ENCODE assay signal across 19 cellular contexts in genomic region chr6:113050010-113050893, GRCh38.
DNase-seq lines count a peak whose midpoint lies in the region; ATAC-seq and TF ChIP-seq lines count a peak whose summit lies in the region.
"Had no signal": no experiment of that assay in that cellular context is flagged by ENCODE, and none has a peak within 500 bp of the region (broad histone marks: within the 10 kb centered on the region; RNA-seq: fewer than 3 reads in every experiment).

No MANE protein-coding gene starts in this region.

- no peak overlapping the region for H3K9ac ChIP-seq in mammary epithelial cell (ENCODE audit: insufficient read depth, low read length)
- H3K9ac ChIP-seq: KMS-11 had no signal

- POLR2A ChIA-PET in naive thymus-derived CD8-positive, alpha-beta T cell (lab: Charles Lee) = no interaction called here

- no peaks in the 10 kb centered on the region for H3K4me1 Mint-ChIP-seq in naive thymus-derived CD8-positive, alpha-beta T cell

- no peak overlapping the region for H3K4me3 Mint-ChIP-seq in naive thymus-derived CD8-positive, alpha-beta T cell
- H3K4me3 Mint-ChIP-seq: stimulated activated memory B cell treated with anti-CD40 and anti-IgM and Interleukin-4, amounts not matched to agents 10 μg/mL and 1 μg/mL and 100 μg/mL, for 72 hours had no signal

- CTCF ChIA-PET in mammary epithelial cell (lab: Charles Lee; ENCODE audit: low non-redundant PET) = no interaction called here

- dilution Hi-C loops in mammary epithelial cell (cut with HindIII; ENCODE audit: low sequenced_read_pairs) = no loop called here

- H3K4me3 ChIP-seq in MG63 (no peak overlapping the region), mammary epithelial cell (replicated peaks in 1 of 3; ENCODE audit: insufficient read depth in 1 of 3, low read depth in 2 of 3, low read length in 3 of 3) (peak overlapping the region in 1 of 3 experiments; percentile 17), dorsolateral prefrontal cortex (no peak overlapping the region)
- H3K4me3 ChIP-seq: body of pancreas had no signal

- H3K36me3 ChIP-seq in MG63 (no peaks in the 10 kb centered on the region), mammary epithelial cell (ENCODE audit: insufficient read depth, low read length) (no peaks in the 10 kb centered on the region)

- H3K27me3 ChIP-seq in MG63 = no peaks in the 10 kb centered on the region
- no peaks in the 10 kb centered on the region for H3K27me3 ChIP-seq in mammary epithelial cell (ENCODE audit: insufficient read depth, low read length)
- H3K27me3 ChIP-seq in dorsolateral prefrontal cortex = no peaks in the 10 kb centered on the region
- H3K27me3 ChIP-seq: body of pancreas had no signal

- H3K79me2 ChIP-seq in mammary epithelial cell (ENCODE audit: insufficient read depth, low read length) = no peaks in the 10 kb centered on the region

- no peaks in the 10 kb centered on the region for H3K36me3 Mint-ChIP-seq in naive thymus-derived CD8-positive, alpha-beta T cell
- H3K36me3 Mint-ChIP-seq: stimulated activated memory B cell treated with anti-CD40 and anti-IgM and Interleukin-4, amounts not matched to agents 10 μg/mL and 1 μg/mL and 100 μg/mL, for 72 hours had no signal

- BruUV-seq in mammary epithelial cell (replicated peaks; lab: Mats Ljungman, UMichigan) = no TSS peak

- DNase-seq in DMS153 treated with DMSO at 0.1 percent for 48 hours (lab: John Stamatoyannopoulos, UW; ENCODE audit: unreplicated experiment) = peak; percentile 31
- peak; percentile 47 for DNase-seq in MG63
- peak; percentile 46 for DNase-seq in mammary epithelial cell
- DNase-seq in lung microvascular endothelial cell (ENCODE audit: low read depth in 2 of 2) = peak; percentile 76 to 94
- DNase-seq in NCI-H1105 (lab: John Stamatoyannopoulos, UW) = no peak
- DNase-seq in dorsolateral prefrontal cortex = no peak
- DNase-seq in NCI-H128 (lab: John Stamatoyannopoulos, UW; ENCODE audit: unreplicated experiment) = no peak
- no peak for DNase-seq in naive thymus-derived CD8-positive, alpha-beta T cell
- DNase-seq: activated T-cell treated with anti-CD3 and anti-CD28 coated beads for 4 hours; body of pancreas; C1 segment of cervical spinal cord; GOT3; NCI-H2171 treated with DMSO at 0.1 percent for 48 hours; occipital lobe; stimulated activated CD4-positive, alpha-beta T cell treated with anti-CD3 and anti-CD28 coated beads, Interleukin-1b, Interleukin-23, amount 100 ng/mL, for 48 hours had no signal

- peaks cover 5% of the 10 kb centered on the region for H3K4me1 ChIP-seq in mammary epithelial cell (ENCODE audit: insufficient read depth, low read length)
- H3K4me1 ChIP-seq: body of pancreas had no signal

- peak overlapping the region; percentile 78 for H3K4me2 ChIP-seq in mammary epithelial cell (ENCODE audit: insufficient read depth, low read depth, low read length)
- H3K4me2 ChIP-seq: KMS-11 had no signal

- H4K20me1 ChIP-seq in mammary epithelial cell (ENCODE audit: insufficient read depth, low read length) = no peaks in the 10 kb centered on the region

- intact Hi-C loops in mammary epithelial cell (cut with micrococcal nuclease) = no loop called here
- intact Hi-C loops in dorsolateral prefrontal cortex (cut with DNase I) = no loop called here

- H3K9me3 ChIP-seq in MG63 = peaks cover 2% of the 10 kb centered on the region; the same call in 1 of the 2 replicates
- no peaks in the 10 kb centered on the region for H3K9me3 ChIP-seq in mammary epithelial cell (replicated peaks; ENCODE audit: insufficient read depth, low read length)
- H3K9me3 ChIP-seq: body of pancreas had no signal

- peak overlapping the region; percentile 66 for H2AFZ ChIP-seq in mammary epithelial cell (ENCODE audit: low read depth, low read length)

- peaks cover 0 to 12% (median 3%) of the 10 kb centered on the region in 9 donors for H3K9me3 Mint-ChIP-seq in naive thymus-derived CD8-positive, alpha-beta T cell
- H3K9me3 Mint-ChIP-seq: stimulated activated memory B cell treated with anti-CD40 and anti-IgM and Interleukin-4, amounts not matched to agents 10 μg/mL and 1 μg/mL and 100 μg/mL, for 72 hours had no signal

- H3K27ac ChIP-seq in mammary epithelial cell (ENCODE audit: insufficient read depth, low read depth, low read length) (peak overlapping the region; percentile 18), dorsolateral prefrontal cortex (no peak overlapping the region)
- H3K27ac ChIP-seq: body of pancreas, KMS-11, RWPE1 had no signal

- 48% methylated on average over 7 of the region's 7 CpGs for WGBS in mammary epithelial cell (ENCODE audit: low coverage, missing lambda C conversion rate)

- H3K27ac Mint-ChIP-seq in naive thymus-derived CD8-positive, alpha-beta T cell = no peak overlapping the region
- H3K27ac Mint-ChIP-seq: stimulated activated memory B cell treated with anti-CD40 and anti-IgM and Interleukin-4, amounts not matched to agents 10 μg/mL and 1 μg/mL and 100 μg/mL, for 72 hours had no signal

- no peak for TF ChIP-seq CTCF in mammary epithelial cell (conservative IDR thresholded peaks at IDR 0.05 in 1 of 2, IDR thresholded peaks at IDR 0.05 in 1 of 2; ENCODE audit: extremely low read depth in 1 of 2, insufficient read depth in 1 of 2, low read depth in 1 of 2, low read length in 2 of 2)
- TF ChIP-seq CTCF in dorsolateral prefrontal cortex (IDR thresholded peaks at IDR 0.05 in 54 of 56, conservative IDR thresholded peaks at IDR 0.05 in 2 of 56; ENCODE audit: low read depth in 1 of 56, partially characterized antibody in 56 of 56) = no peak

- no peaks in the 10 kb centered on the region for H3K27me3 Mint-ChIP-seq in naive thymus-derived CD8-positive, alpha-beta T cell

- in situ Hi-C loops in mammary epithelial cell (cut with MboI; ENCODE audit: low sequenced_read_pairs in 2 of 2) = no loop called here

- ATAC-seq in naive thymus-derived CD8-positive, alpha-beta T cell = no peak
- ATAC-seq: body of pancreas; left lobe of liver; stimulated activated memory B cell treated with anti-CD40 and anti-IgM and Interleukin-4, amounts not matched to agents 10 μg/mL and 1 μg/mL and 100 μg/mL, for 72 hours had no signal

Comparison
In these comparisons a context has a peak if more than half of its experiments do, and no peak if none do; other contexts are left out.
1. DNase-seq: peak in DMS153 treated with DMSO at 0.1 percent for 48 hours (single experiment), MG63 (single experiment), mammary epithelial cell (single experiment) and lung microvascular endothelial cell (2 of 2); none in NCI-H1105 (single experiment), dorsolateral prefrontal cortex (0 of 10), NCI-H128 (single experiment) and naive thymus-derived CD8-positive, alpha-beta T cell (0 of 10).